Comparison of ENCODE assay signal across 8 cellular contexts in genomic region chr7:132655071-132655761, GRCh38.
DNase-seq lines count a peak whose midpoint lies in the region; ATAC-seq, FAIRE-seq and TF ChIP-seq lines count a peak whose summit lies in the region.

No MANE protein-coding gene starts in this region.

- H3K4me1 ChIP-seq in NT2/D1 (ENCODE audit: insufficient read depth, insufficient read length): no peaks in the 10 kb centered on the region

- ATAC-seq in HG03520 (IDR thresholded peaks at IDR 0.05; ENCODE audit: unreplicated experiment): no peak

- H3K27me3 ChIP-seq in NT2/D1 (ENCODE audit: insufficient read depth, insufficient read length): no peaks in the 10 kb centered on the region

- peak overlapping the region; percentile 4 for H3K9ac ChIP-seq in NT2/D1 (ENCODE audit: insufficient read length, low read depth)

- DNase-seq in GM12891 (ENCODE audit: insufficient read length, low spot score) (peak; percentile 20), NT2/D1 (ENCODE audit: low read depth, low spot score) (no peak), iPS-NIHi7 (ENCODE audit: extremely low spot score) (peak; percentile 66), HuH-7 (ENCODE audit: low spot score) (no peak), NCI-H187 (lab: John Stamatoyannopoulos, UW) (no peak)
- peak; percentile 46 for DNase-seq in activated naive CD8-positive, alpha-beta T cell treated with anti-CD3 and anti-CD28 coated beads for 36 hours
- peak in 2 of 3 experiments; percentile 12 to 34 for DNase-seq in stimulated activated CD4-positive, alpha-beta T cell treated with anti-CD3 and anti-CD28 coated beads, TNF-alpha, amount 100 ng/mL, for 24 hours (ENCODE audit: low read depth in 3 of 3)

- no peaks in the 10 kb centered on the region for H3K36me3 ChIP-seq in NT2/D1 (ENCODE audit: insufficient read depth, insufficient read length, low read length)

- FAIRE-seq in GM12891 (lab: Jason Lieb, UNC): no peak

- peak overlapping the region; percentile 71 for H3K4me3 Mint-ChIP-seq in activated naive CD8-positive, alpha-beta T cell treated with anti-CD3 and anti-CD28 coated beads for 36 hours

- peaks cover 11% of the 10 kb centered on the region for H3K9me3 Mint-ChIP-seq in activated naive CD8-positive, alpha-beta T cell treated with anti-CD3 and anti-CD28 coated beads for 36 hours

- H3K27me3 Mint-ChIP-seq in activated naive CD8-positive, alpha-beta T cell treated with anti-CD3 and anti-CD28 coated beads for 36 hours: no peaks in the 10 kb centered on the region

- peak overlapping the region; percentile 83 for H3K27ac Mint-ChIP-seq in activated naive CD8-positive, alpha-beta T cell treated with anti-CD3 and anti-CD28 coated beads for 36 hours

- no peaks in the 10 kb centered on the region for H3K36me3 Mint-ChIP-seq in activated naive CD8-positive, alpha-beta T cell treated with anti-CD3 and anti-CD28 coated beads for 36 hours

- no peaks in the 10 kb centered on the region; the same call in 1 of the 2 replicates for H3K9me3 ChIP-seq in NT2/D1 (ENCODE audit: insufficient read depth, low read length)

- H3K4me1 Mint-ChIP-seq in activated naive CD8-positive, alpha-beta T cell treated with anti-CD3 and anti-CD28 coated beads for 36 hours: peaks cover 15% of the 10 kb centered on the region

- H3K4me3 ChIP-seq in NT2/D1 (ENCODE audit: insufficient read length, low read depth): peak overlapping the region; percentile 18

- TF ChIP-seq POLR2A in GM12891 (IDR thresholded peaks at IDR 0.05; ENCODE audit: low read depth, low read length): no peak

TF ChIP-seq in GM12891, 5 proteins besides CTCF, POLR2A, EP300 and RAD21:
- TF ChIP-seq POU2F2 (IDR thresholded peaks at IDR 0.05; ENCODE audit: low read depth, low read length): no peak
- peak; percentile 66 for TF ChIP-seq SPI1 (IDR thresholded peaks at IDR 0.05; ENCODE audit: low read depth, low read length)
TF ChIP-seq in GM12891: peak in this region for 1.

Comparison
In these comparisons a context has a peak if more than half of its experiments do, and no peak if none do; other contexts are left out.
1. DNase-seq: peak in GM12891 (single experiment), activated naive CD8-positive, alpha-beta T cell treated with anti-CD3 and anti-CD28 coated beads for 36 hours (single experiment), iPS-NIHi7 (single experiment) and stimulated activated CD4-positive, alpha-beta T cell treated with anti-CD3 and anti-CD28 coated beads, TNF-alpha, amount 100 ng/mL, for 24 hours (2 of 3); none in NT2/D1 (single experiment), HuH-7 (single experiment) and NCI-H187 (0 of 2).